In genomic region chr7:30149640-30150272, GRCh38 we compare ENCODE assay signal across 2 cellular contexts.
A peak's percentile ranks its signal among the peaks of the same experiment; 100 is the strongest.
TF ChIP-seq lines count a peak whose summit lies in the region.

No MANE protein-coding gene starts in this region.

TF ChIP-seq in HEK293, 187 proteins besides CTCF, POLR2A, EP300 and RAD21:
- TF ChIP-seq ZNF768 (tag by site-specific recombination; IDR thresholded peaks at IDR 0.05) (peak; percentile 68; the same call in 1 of the 2 replicates), ZNF133 (tag by site-specific recombination; IDR thresholded peaks at IDR 0.05) (no peak)
TF ChIP-seq in HEK293: peak in this region for 1.

TF ChIP-seq in K562, 482 proteins besides CTCF, POLR2A, EP300 and RAD21 (continued from another document and continues in another):
- TF ChIP-seq HMG20B (CRISPR knock-in tag; IDR thresholded peaks at IDR 0.05): no peak
- no peak for TF ChIP-seq HMGN3 (IDR thresholded peaks at IDR 0.05; ENCODE audit: borderline replicate concordance, extremely low read depth, insufficient read length, low read depth, low read length)
- TF ChIP-seq ZNF134 (CRISPR knock-in tag; conservative IDR thresholded peaks at IDR 0.05): no peak
- TF ChIP-seq NUFIP1 (IDR thresholded peaks at IDR 0.05; ENCODE audit: partially characterized antibody): no peak
- TF ChIP-seq MAZ (CRISPR knock-in tag; conservative IDR thresholded peaks at IDR 0.05 in 1 of 2, IDR thresholded peaks at IDR 0.05 in 1 of 2): no peak
- no peak for TF ChIP-seq KLF13 (tag; IDR thresholded peaks at IDR 0.05; ENCODE audit: borderline replicate concordance, low read depth)
- no peak for TF ChIP-seq BRF1 (IDR thresholded peaks at IDR 0.05; ENCODE audit: borderline replicate concordance, extremely low read depth, insufficient read length)
- no peak for TF ChIP-seq SRSF7 (optimal IDR thresholded peaks at IDR 0.05; ENCODE audit: low read depth, low read length)
- no peak for TF ChIP-seq THRB (CRISPR knock-in tag; conservative IDR thresholded peaks at IDR 0.05)
- no peak for TF ChIP-seq ZNF444 (CRISPR knock-in tag; IDR thresholded peaks at IDR 0.05)
- TF ChIP-seq HES1 (IDR thresholded peaks at IDR 0.05; ENCODE audit: low read depth): no peak
- no peak for TF ChIP-seq ZNF143 (CRISPR knock-in tag; IDR thresholded peaks at IDR 0.05)
- TF ChIP-seq SETDB1 (IDR thresholded peaks at IDR 0.05; ENCODE audit: low read length): no peak
- TF ChIP-seq ZNF280B (CRISPR knock-in tag; IDR thresholded peaks at IDR 0.05): no peak
- TF ChIP-seq PHF20 (IDR thresholded peaks at IDR 0.05; ENCODE audit: partially characterized antibody): no peak
- peak; percentile 65; the same call in 1 of the 2 replicates for TF ChIP-seq HDAC2 (IDR thresholded peaks at IDR 0.05)
- no peak for TF ChIP-seq ZBTB8A (IDR thresholded peaks at IDR 0.05; ENCODE audit: partially characterized antibody)
- TF ChIP-seq ZNF263 (CRISPR knock-in tag; IDR thresholded peaks at IDR 0.05; ENCODE audit: borderline replicate concordance): no peak
- no peak for TF ChIP-seq WHSC1 (IDR thresholded peaks at IDR 0.05; ENCODE audit: low read length)
- no peak for TF ChIP-seq KLF1 (tag; IDR thresholded peaks at IDR 0.05)
- no peak for TF ChIP-seq SMAD4 (CRISPR knock-in tag; conservative IDR thresholded peaks at IDR 0.05)
- peak; percentile 85 for TF ChIP-seq ZFP36 (IDR thresholded peaks at IDR 0.05; ENCODE audit: low read depth, low read length, partially characterized antibody)
- no peak for TF ChIP-seq EGR1 (conservative IDR thresholded peaks at IDR 0.05)
- TF ChIP-seq, protein P1, sequence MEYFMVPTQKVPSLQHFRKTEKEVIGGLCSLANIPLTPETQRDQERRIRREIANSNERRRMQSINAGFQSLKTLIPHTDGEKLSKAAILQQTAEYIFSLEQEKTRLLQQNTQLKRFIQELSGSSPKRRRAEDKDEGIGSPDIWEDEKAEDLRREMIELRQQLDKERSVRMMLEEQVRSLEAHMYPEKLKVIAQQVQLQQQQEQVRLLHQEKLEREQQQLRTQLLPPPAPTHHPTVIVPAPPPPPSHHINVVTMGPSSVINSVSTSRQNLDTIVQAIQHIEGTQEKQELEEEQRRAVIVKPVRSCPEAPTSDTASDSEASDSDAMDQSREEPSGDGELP (CRISPR knock-in tag; IDR thresholded peaks at IDR 0.05; ENCODE audit: borderline replicate concordance): no peak
- TF ChIP-seq ZBTB9 (CRISPR knock-in tag; IDR thresholded peaks at IDR 0.05): no peak
- TF ChIP-seq ZNF282 (CRISPR knock-in tag; IDR thresholded peaks at IDR 0.05): no peak
- TF ChIP-seq ZFPM2 (CRISPR knock-in tag; IDR thresholded peaks at IDR 0.05): no peak
- 0 out of 4 replicates have a peak, but pooled peaks of 1 of the 2 experiments have one; percentile 34 for TF ChIP-seq RCOR1 (IDR thresholded peaks at IDR 0.05; ENCODE audit: borderline replicate concordance in 1 of 2, low read depth in 2 of 2, low read length in 2 of 2)
- no peak for TF ChIP-seq ETV6 (IDR thresholded peaks at IDR 0.05; ENCODE audit: borderline replicate concordance in 1 of 2, low read depth in 2 of 2, low read length in 1 of 2)
- no peak for TF ChIP-seq ETV6 (CRISPR knock-in tag; IDR thresholded peaks at IDR 0.05; ENCODE audit: borderline replicate concordance)
- TF ChIP-seq RBM39 (optimal IDR thresholded peaks at IDR 0.05; ENCODE audit: low read depth, low read length): no peak
- TF ChIP-seq NRF1 (conservative IDR thresholded peaks at IDR 0.05 in 1 of 2, IDR thresholded peaks at IDR 0.05 in 1 of 2): no peak
- no peak for TF ChIP-seq ZNF407 (IDR thresholded peaks at IDR 0.05; ENCODE audit: low read depth)
- TF ChIP-seq ZKSCAN8 (CRISPR knock-in tag; IDR thresholded peaks at IDR 0.05): no peak
- no peak for TF ChIP-seq ZC3H11A (IDR thresholded peaks at IDR 0.05; ENCODE audit: low read depth, low read length)
- no peak for TF ChIP-seq SIX5 (IDR thresholded peaks at IDR 0.05; ENCODE audit: borderline replicate concordance in 1 of 2, insufficient read depth in 1 of 2, low read depth in 1 of 2, low read length in 2 of 2)
- no peak for TF ChIP-seq GTF3C2 (IDR thresholded peaks at IDR 0.05; ENCODE audit: borderline replicate concordance, extremely low read depth, insufficient read length)
- no peak for TF ChIP-seq ZNF24 (IDR thresholded peaks at IDR 0.05)
- TF ChIP-seq STAT5A (IDR thresholded peaks at IDR 0.05; ENCODE audit: borderline replicate concordance, low read length): no peak
- TF ChIP-seq STAG1 (CRISPR knock-in tag; IDR thresholded peaks at IDR 0.05; ENCODE audit: borderline replicate concordance): no peak
- TF ChIP-seq TBL1XR1 (IDR thresholded peaks at IDR 0.05; ENCODE audit: low read length in 2 of 2): no peak
- TF ChIP-seq, protein P2, sequence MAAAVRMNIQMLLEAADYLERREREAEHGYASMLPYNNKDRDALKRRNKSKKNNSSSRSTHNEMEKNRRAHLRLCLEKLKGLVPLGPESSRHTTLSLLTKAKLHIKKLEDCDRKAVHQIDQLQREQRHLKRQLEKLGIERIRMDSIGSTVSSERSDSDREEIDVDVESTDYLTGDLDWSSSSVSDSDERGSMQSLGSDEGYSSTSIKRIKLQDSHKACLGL (CRISPR knock-in tag; IDR thresholded peaks at IDR 0.05; ENCODE audit: borderline replicate concordance, poor library complexity, severe bottlenecking): no peak
- peak; percentile 93 for TF ChIP-seq RBM25 (IDR thresholded peaks at IDR 0.05; ENCODE audit: low read depth, low read length, severe bottlenecking)
- TF ChIP-seq, protein P3, sequence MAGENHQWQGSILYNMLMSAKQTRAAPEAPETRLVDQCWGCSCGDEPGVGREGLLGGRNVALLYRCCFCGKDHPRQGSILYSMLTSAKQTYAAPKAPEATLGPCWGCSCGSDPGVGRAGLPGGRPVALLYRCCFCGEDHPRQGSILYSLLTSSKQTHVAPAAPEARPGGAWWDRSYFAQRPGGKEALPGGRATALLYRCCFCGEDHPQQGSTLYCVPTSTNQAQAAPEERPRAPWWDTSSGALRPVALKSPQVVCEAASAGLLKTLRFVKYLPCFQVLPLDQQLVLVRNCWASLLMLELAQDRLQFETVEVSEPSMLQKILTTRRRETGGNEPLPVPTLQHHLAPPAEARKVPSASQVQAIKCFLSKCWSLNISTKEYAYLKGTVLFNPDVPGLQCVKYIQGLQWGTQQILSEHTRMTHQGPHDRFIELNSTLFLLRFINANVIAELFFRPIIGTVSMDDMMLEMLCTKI (IDR thresholded peaks at IDR 0.05; ENCODE audit: partially characterized antibody): no peak
- no peak for TF ChIP-seq ZNF197 (CRISPR knock-in tag; IDR thresholded peaks at IDR 0.05; ENCODE audit: low read depth)
- TF ChIP-seq ZNF707 (CRISPR knock-in tag; conservative IDR thresholded peaks at IDR 0.05): no peak
- no peak for TF ChIP-seq FUS (optimal IDR thresholded peaks at IDR 0.05; ENCODE audit: low read depth, low read length)
- TF ChIP-seq CBX1 (IDR thresholded peaks at IDR 0.05; ENCODE audit: low read depth): peak; percentile 79; the same call in 1 of the 2 replicates
- TF ChIP-seq KAT8 (IDR thresholded peaks at IDR 0.05; ENCODE audit: low read depth): no peak
